ENCODE assay signal across 21 cellular contexts in the genomic region with DNA sequence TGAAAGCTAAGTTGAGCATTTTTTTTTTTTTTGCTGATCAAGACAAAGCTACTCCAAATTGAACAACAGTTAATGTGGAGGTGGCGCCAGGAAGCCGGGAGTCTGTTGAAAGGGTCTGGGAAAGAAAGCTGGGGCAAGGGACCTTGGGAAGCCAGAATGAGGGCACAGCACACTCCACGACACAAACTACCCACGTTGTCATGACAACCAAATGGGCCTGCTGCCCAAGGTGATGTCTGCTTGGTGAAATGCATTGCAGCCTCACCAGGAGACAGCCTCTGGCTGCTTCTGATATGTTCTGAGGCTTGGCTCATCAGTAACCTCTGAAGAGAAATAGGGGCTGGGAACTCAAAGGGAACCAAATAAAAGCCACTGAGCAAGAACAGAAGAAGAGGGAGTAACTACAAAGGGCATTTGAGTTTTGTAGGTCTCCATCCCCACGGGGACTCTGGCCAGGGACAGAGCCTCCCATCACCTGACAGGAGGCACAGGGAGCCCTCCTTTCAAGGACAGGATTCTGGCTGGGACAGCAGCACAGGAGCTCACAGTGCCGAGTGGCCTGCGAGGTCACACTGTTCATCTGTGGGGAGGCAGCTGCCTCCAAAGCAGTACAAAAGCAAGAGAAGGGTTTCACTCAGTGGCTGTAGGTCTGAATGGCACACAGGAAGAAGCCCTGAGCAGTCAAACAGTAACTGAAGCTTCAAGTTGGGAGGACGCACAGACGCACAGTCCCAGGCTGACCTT. TPM values are rescaled to one million over a fixed set of nuclear protein-coding genes. Genes with fewer than 3 reads are reported as not detected.
DNase-seq lines count a peak whose midpoint lies in the region; ATAC-seq, FAIRE-seq and TF ChIP-seq lines count a peak whose summit lies in the region.
"Had no signal": no experiment of that assay in that cellular context is flagged by ENCODE, and none has a peak within 500 bp of the region (broad histone marks: within the 10 kb centered on the region; RNA-seq: fewer than 3 reads in every experiment).

No MANE protein-coding gene starts in this region.

- H3K4me2 ChIP-seq in HepG2 (ENCODE audit: low read depth, low read length) = no peak overlapping the region

- TF ChIP-seq POLR2A in HepG2 (IDR thresholded peaks at IDR 0.05; ENCODE audit: insufficient read depth in 1 of 2, low read depth in 2 of 2, low read length in 2 of 2) = no peak
- TF ChIP-seq POLR2A in right lobe of liver (IDR thresholded peaks at IDR 0.05) = no peak
- no peak for TF ChIP-seq POLR2A in testis (IDR thresholded peaks at IDR 0.05)

- intact Hi-C loops in HepG2 (cut with micrococcal nuclease; ENCODE audit: unreplicated experiment) = no loop called here
- intact Hi-C loops in right lobe of liver (cut with DNase I) = loop anchor here in 1 of 2 donors (10.0 kb wide), 2 partner anchors 538 to 938 kb away; no protein-coding TSS in a partner anchor
- intact Hi-C loops in testis (cut with DNase I; ENCODE audit: low total_unique reads) = no loop called here

- no peak for TF ChIP-seq CTCF in HepG2 (CRISPR knock-in tag; IDR thresholded peaks at IDR 0.05)
- no peak for TF ChIP-seq CTCF in right lobe of liver (IDR thresholded peaks at IDR 0.05)
- TF ChIP-seq CTCF in testis (IDR thresholded peaks at IDR 0.05) = no peak

- H3K79me2 ChIP-seq in HepG2 (ENCODE audit: insufficient read depth, low read length) = no peaks in the 10 kb centered on the region

- no peaks in the 10 kb centered on the region for H3K36me3 ChIP-seq in HepG2 (replicated peaks in 1 of 2; ENCODE audit: control insufficient read depth in 1 of 2, insufficient read depth in 2 of 2, low read length in 2 of 2)
- H3K36me3 ChIP-seq in right lobe of liver = no peaks in the 10 kb centered on the region
- no peaks in the 10 kb centered on the region for H3K36me3 ChIP-seq in adipocyte (ENCODE audit: control insufficient read depth, insufficient read depth, low read length, severe bottlenecking)
- H3K36me3 ChIP-seq in testis (ENCODE audit: low read depth, missing control alignments) = no peaks in the 10 kb centered on the region
- H3K36me3 ChIP-seq: MG63, sigmoid colon had no signal

- H3K27me3 ChIP-seq in HepG2 (ENCODE audit: control insufficient read depth in 1 of 2, insufficient read depth in 2 of 2, low read length in 2 of 2) (no peaks in the 10 kb centered on the region), right lobe of liver (no peaks in the 10 kb centered on the region), adipocyte (replicated peaks; ENCODE audit: control insufficient read depth, insufficient read depth, low read length) (no peaks in the 10 kb centered on the region), testis (no peaks in the 10 kb centered on the region)
- H3K27me3 ChIP-seq: MG63, sigmoid colon had no signal

- no peaks in the 10 kb centered on the region for H3K9me3 ChIP-seq in HepG2 (ENCODE audit: low read length)
- H3K9me3 ChIP-seq in right lobe of liver = no peaks in the 10 kb centered on the region
- no peaks in the 10 kb centered on the region for H3K9me3 ChIP-seq in adipocyte (ENCODE audit: control insufficient read depth, low read length)
- H3K9me3 ChIP-seq in testis = no peaks in the 10 kb centered on the region
- H3K9me3 ChIP-seq: MG63, sigmoid colon had no signal

- H2AFZ ChIP-seq in HepG2 (ENCODE audit: low read length) = no peak overlapping the region

- no peak for TF ChIP-seq RAD21 in HepG2 (CRISPR knock-in tag; IDR thresholded peaks at IDR 0.05)

- DNase-seq in HepG2 (ENCODE audit: low spot score) (no peak), right lobe of liver (no peak), adipocyte (ENCODE audit: low read depth) (no peak), hypothalamus (lab: John Stamatoyannopoulos, UW) (peak in 39 of 51 donors; percentile 15 to 92 (median 62)), testis (peak; percentile 33), KG1 (lab: John Stamatoyannopoulos, UW) (no peak), NCI-H2107 treated with DMSO at 0.1 percent for 48 hours (lab: John Stamatoyannopoulos, UW; ENCODE audit: unreplicated experiment) (no peak)
- DNase-seq: activated CD4-positive, CD25-positive, alpha-beta regulatory T cell treated with anti-CD3 and anti-CD28 coated beads, Interleukin-2, amount 50 U/mL, for 72 hours; activated CD8-positive, alpha-beta memory T cell treated with anti-CD3 and anti-CD28 coated beads, Interleukin-2, amount 10 ng/mL, durations not matched to agents 7 days and 5 days; activated effector memory CD4-positive, alpha-beta T cell treated with anti-CD3 and anti-CD28 coated beads, Interleukin-2, amount 50 U/mL, for 16 hours; MG63; NCI-H2107; SIG-M5; sigmoid colon; stimulated activated CD4-positive, alpha-beta T cell treated with anti-CD3 and anti-CD28 coated beads, Interleukin-2, amount 100 ng/mL, for 24 hours had no signal

- TF ChIP-seq EP300 in HepG2 (IDR thresholded peaks at IDR 0.05; ENCODE audit: low read depth in 2 of 2, low read length in 2 of 2) = no peak
- TF ChIP-seq EP300 in HepG2 (CRISPR knock-in tag; IDR thresholded peaks at IDR 0.05; ENCODE audit: borderline replicate concordance) = no peak

- H4K20me1 ChIP-seq in HepG2 (ENCODE audit: insufficient read depth, low read length) = no peaks in the 10 kb centered on the region

- POLR2A ChIA-PET in HepG2 (lab: Yijun Ruan, JAX) = no interaction called here

- ATAC-seq in HepG2 = no peak
- ATAC-seq in right lobe of liver = no peak
- ATAC-seq in GM18858 (IDR thresholded peaks at IDR 0.05; ENCODE audit: unreplicated experiment) = no peak
- ATAC-seq: activated CD8-positive, alpha-beta memory T cell treated with anti-CD3 and anti-CD28 coated beads, Interleukin-2, amount 10 ng/mL, durations not matched to agents 7 days and 5 days had no signal

- H3K4me3 ChIP-seq in HepG2 (replicated peaks in 1 of 3; ENCODE audit: insufficient read depth in 1 of 3, low read depth in 2 of 3, low read length in 3 of 3) (no peak overlapping the region), right lobe of liver (no peak overlapping the region), adipocyte (ENCODE audit: low read length) (no peak overlapping the region), testis (no peak overlapping the region)
- H3K4me3 ChIP-seq: MG63, sigmoid colon had no signal

- CTCF ChIA-PET in HepG2 (lab: Yijun Ruan, JAX; ENCODE audit: low intra/inter-chr PET ratio, low total read pairs) = no interaction called here

- 6% methylated on average over 7 of the region's 9 CpGs for WGBS in HepG2 (ENCODE audit: low lambda C conversion rate)
- 53% methylated on average over 2 of the region's 9 CpGs for WGBS in right lobe of liver (ENCODE audit: insufficient coverage, low coverage, low lambda C conversion rate, missing lambda C conversion rate)
- 51 to 61% methylated on average over 9 of the region's 9 CpGs for WGBS in testis, 2 donors

- in situ Hi-C loops in HepG2 (cut with HindIII; ENCODE audit: extremely low pct_ligation_motif_present, low pct_unique_long_range_greater_than_20kb) = no loop called here

- H3K4me1 ChIP-seq in HepG2 (ENCODE audit: insufficient read depth, low read length) = no peaks in the 10 kb centered on the region
- no peaks in the 10 kb centered on the region for H3K4me1 ChIP-seq in right lobe of liver
- H3K4me1 ChIP-seq in adipocyte (ENCODE audit: control insufficient read depth, insufficient read depth, low read length) = peaks cover 42% of the 10 kb centered on the region
- H3K4me1 ChIP-seq in testis = peaks cover 12% of the 10 kb centered on the region
- H3K4me1 ChIP-seq: sigmoid colon had no signal

- H3K9ac ChIP-seq in HepG2 (ENCODE audit: insufficient read depth, low read depth, low read length) (no peak overlapping the region), adipocyte (ENCODE audit: low read length) (peak overlapping the region; percentile 66)

- FAIRE-seq in HepG2 (lab: Jason Lieb, UNC) = no peak
- FAIRE-seq: H54 had no signal

- H3K27ac ChIP-seq in HepG2 (ENCODE audit: extremely low read length, insufficient read depth, low read length) (no peak overlapping the region), right lobe of liver (no peak overlapping the region), testis (no peak overlapping the region)
- H3K27ac ChIP-seq: epithelial cell of prostate, sigmoid colon had no signal

- BruUV-seq in HepG2 (replicated peaks; lab: Mats Ljungman, UMichigan) = no TSS peak

RNA-seq across cellular contexts. Expression of a gene that starts 44.5 kb away (rescaled TPM):
- total RNA-seq in HepG2 (2016; rRNA removed; fragmentation: Illumina TruSeq; extraction: Trizol) = not detected in 2 replicates
- not detected in 2 replicates for total RNA-seq in HepG2 (2016; cell fraction: cytosol; rRNA removed; fragmentation: Illumina TruSeq; extraction: Trizol; ENCODE audit: low read depth)
- not detected in 2 replicates for total RNA-seq in HepG2 (2016; cell fraction: insoluble cytoplasmic fraction; rRNA removed; fragmentation: Illumina TruSeq; extraction: Trizol)
- not detected in 2 replicates for total RNA-seq in HepG2 (2016; cell fraction: membrane; rRNA removed; fragmentation: Illumina TruSeq; extraction: Trizol)
- total RNA-seq in HepG2 (2016; cell fraction: nucleus; rRNA removed; fragmentation: Illumina TruSeq; extraction: Trizol) = not detected in 2 replicates
- polyA plus RNA-seq in HepG2 (2011; rRNA removed) = not detected in 2 replicates
- polyA plus RNA-seq in HepG2 (2011; cell fraction: cytosol; rRNA removed) = not detected in 2 replicates
- not detected in 2 replicates for polyA plus RNA-seq in HepG2 (2011; cell fraction: nucleus; rRNA removed)
- not detected in 2 replicates for polyA plus RNA-seq in HepG2 (2012)
- not detected in 2 replicates for polyA plus RNA-seq in HepG2 (2016; cell fraction: cytosol; fragmentation: Illumina TruSeq; extraction: Trizol; ENCODE audit: low read depth)
- not detected in 2 replicates for polyA plus RNA-seq in HepG2 (2016; cell fraction: insoluble cytoplasmic fraction; fragmentation: Illumina TruSeq; extraction: Trizol; ENCODE audit: low read depth)
- polyA plus RNA-seq in HepG2 (2016; cell fraction: membrane; fragmentation: Illumina TruSeq; extraction: Trizol; ENCODE audit: low read depth) = not detected in 2 replicates
- polyA plus RNA-seq in HepG2 (2016; cell fraction: nucleus; fragmentation: Illumina TruSeq; extraction: Trizol; ENCODE audit: insufficient read depth, low read depth) = not detected in 2 replicates
- not detected in 2 replicates for polyA minus RNA-seq in HepG2 (2011; rRNA and poly(A)+ RNA removed; ENCODE audit: low replicate concordance)
- polyA minus RNA-seq in HepG2 (2011; cell fraction: cytosol; rRNA and poly(A)+ RNA removed) = not detected in 2 replicates
- polyA minus RNA-seq in HepG2 (2011; cell fraction: nucleus; rRNA and poly(A)+ RNA removed) = not detected in 2 replicates
- not detected for total RNA-seq in right lobe of liver
- not detected for total RNA-seq in testis
- not detected for polyA plus RNA-seq in testis (ENCODE audit: insufficient read depth, low read depth, low replicate concordance)
- total RNA-seq: activated CD8-positive, alpha-beta memory T cell treated with anti-CD3 and anti-CD28 coated beads, Interleukin-2, amount 10 ng/mL, durations not matched to agents 7 days and 5 days; glomerular endothelial cell; HT-29; neural crest cell; sigmoid colon had no signal
- polyA plus RNA-seq: sigmoid colon had no signal

RNA-seq across cellular contexts. Expression of a gene that starts 52.8 kb away (rescaled TPM):
- not detected in 2 replicates for total RNA-seq in HepG2 (2016; rRNA removed; fragmentation: Illumina TruSeq; extraction: Trizol)
- not detected in 2 replicates for total RNA-seq in HepG2 (2016; cell fraction: cytosol; rRNA removed; fragmentation: Illumina TruSeq; extraction: Trizol; ENCODE audit: low read depth)
- not detected in 2 replicates for total RNA-seq in HepG2 (2016; cell fraction: insoluble cytoplasmic fraction; rRNA removed; fragmentation: Illumina TruSeq; extraction: Trizol)
- total RNA-seq in HepG2 (2016; cell fraction: membrane; rRNA removed; fragmentation: Illumina TruSeq; extraction: Trizol) = not detected in 2 replicates
- total RNA-seq in HepG2 (2016; cell fraction: nucleus; rRNA removed; fragmentation: Illumina TruSeq; extraction: Trizol) = not detected in 2 replicates
- polyA plus RNA-seq in HepG2 (2011; rRNA removed) = not detected in 2 replicates
- polyA plus RNA-seq in HepG2 (2011; cell fraction: cytosol; rRNA removed) = not detected in 2 replicates
- polyA plus RNA-seq in HepG2 (2011; cell fraction: nucleus; rRNA removed) = not detected in 2 replicates
- not detected in 2 replicates for polyA plus RNA-seq in HepG2 (2012)
- polyA plus RNA-seq in HepG2 (2016; cell fraction: cytosol; fragmentation: Illumina TruSeq; extraction: Trizol; ENCODE audit: low read depth) = not detected in 2 replicates
- not detected in 2 replicates for polyA plus RNA-seq in HepG2 (2016; cell fraction: insoluble cytoplasmic fraction; fragmentation: Illumina TruSeq; extraction: Trizol; ENCODE audit: low read depth)
- polyA plus RNA-seq in HepG2 (2016; cell fraction: membrane; fragmentation: Illumina TruSeq; extraction: Trizol; ENCODE audit: low read depth) = not detected in 2 replicates
- polyA plus RNA-seq in HepG2 (2016; cell fraction: nucleus; fragmentation: Illumina TruSeq; extraction: Trizol; ENCODE audit: insufficient read depth, low read depth) = not detected in 2 replicates
- not detected in 2 replicates for polyA minus RNA-seq in HepG2 (2011; rRNA and poly(A)+ RNA removed; ENCODE audit: low replicate concordance)
- polyA minus RNA-seq in HepG2 (2011; cell fraction: cytosol; rRNA and poly(A)+ RNA removed) = not detected in 2 replicates
- polyA minus RNA-seq in HepG2 (2011; cell fraction: nucleus; rRNA and poly(A)+ RNA removed) = not detected in 2 replicates
- under 1 TPM in 5 of 6 experiments, not detected in 1; 0.31 to 0.77 (median 0.39) TPM for total RNA-seq in right lobe of liver
- total RNA-seq in testis = under 1 TPM; 0.37 to 0.47 TPM
- 0.32 TPM for polyA plus RNA-seq in testis (ENCODE audit: insufficient read depth, low read depth, low replicate concordance)
- total RNA-seq: activated CD8-positive, alpha-beta memory T cell treated with anti-CD3 and anti-CD28 coated beads, Interleukin-2, amount 10 ng/mL, durations not matched to agents 7 days and 5 days; glomerular endothelial cell had no signal

Comparison
In these comparisons a context has a peak if more than half of its experiments do, and no peak if none do; other contexts are left out.
1. DNase-seq: peak in hypothalamus (39 of 51) and testis (single experiment); none in HepG2 (single experiment), right lobe of liver (0 of 3), adipocyte (single experiment), KG1 (single experiment) and NCI-H2107 treated with DMSO at 0.1 percent for 48 hours (single experiment).